2 cellular contexts compared by ENCODE assay signal in the genomic region with DNA sequence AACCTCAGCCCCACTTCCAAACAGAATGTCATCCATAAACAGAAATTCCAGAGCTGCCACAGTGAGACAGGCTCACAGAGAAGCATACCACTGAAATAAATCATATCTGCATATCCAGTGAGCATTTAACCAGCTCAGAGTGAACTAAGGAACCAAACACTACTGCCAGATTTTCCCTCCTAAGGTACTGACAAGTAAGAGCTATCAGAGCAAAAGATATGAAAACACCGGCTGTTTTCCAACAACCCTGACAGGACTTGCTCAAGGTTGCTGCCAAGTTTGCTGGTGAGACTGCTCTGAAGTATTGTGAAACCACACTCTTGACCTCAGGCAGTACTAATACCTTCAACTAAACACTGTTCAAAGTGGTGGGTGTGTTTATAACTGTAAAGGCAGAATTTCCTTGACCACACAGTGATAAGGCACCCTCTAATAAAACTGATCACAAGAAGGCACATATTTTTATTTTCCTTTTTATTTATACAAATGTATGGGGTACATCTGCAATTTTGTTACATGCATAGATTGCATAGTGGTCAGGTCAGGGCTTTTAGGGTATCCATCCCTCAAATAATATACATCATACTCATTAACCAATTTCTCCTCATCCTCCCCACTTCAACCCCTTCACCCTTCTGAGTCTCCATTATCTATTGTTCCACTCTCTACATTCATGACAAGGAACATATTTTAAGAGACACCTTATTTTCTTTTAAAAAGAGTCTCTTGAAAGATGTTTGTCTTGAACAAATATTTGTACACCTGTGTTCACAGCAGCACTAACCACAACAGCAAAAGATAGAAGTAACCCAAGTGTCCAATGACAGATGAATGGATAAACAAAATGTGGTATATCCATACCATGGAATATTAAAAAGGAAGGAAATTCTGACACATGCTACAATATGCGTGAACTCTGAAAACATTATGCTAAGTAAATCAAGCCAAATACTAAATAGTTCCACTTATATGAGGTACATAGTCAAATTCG.
TF ChIP-seq lines count a peak whose summit lies in the region.

No MANE protein-coding gene starts in this region.

TF ChIP-seq in K562, 482 proteins besides CTCF, POLR2A, EP300 and RAD21 (continued from another document and continues in another):
- TF ChIP-seq, protein P1, sequence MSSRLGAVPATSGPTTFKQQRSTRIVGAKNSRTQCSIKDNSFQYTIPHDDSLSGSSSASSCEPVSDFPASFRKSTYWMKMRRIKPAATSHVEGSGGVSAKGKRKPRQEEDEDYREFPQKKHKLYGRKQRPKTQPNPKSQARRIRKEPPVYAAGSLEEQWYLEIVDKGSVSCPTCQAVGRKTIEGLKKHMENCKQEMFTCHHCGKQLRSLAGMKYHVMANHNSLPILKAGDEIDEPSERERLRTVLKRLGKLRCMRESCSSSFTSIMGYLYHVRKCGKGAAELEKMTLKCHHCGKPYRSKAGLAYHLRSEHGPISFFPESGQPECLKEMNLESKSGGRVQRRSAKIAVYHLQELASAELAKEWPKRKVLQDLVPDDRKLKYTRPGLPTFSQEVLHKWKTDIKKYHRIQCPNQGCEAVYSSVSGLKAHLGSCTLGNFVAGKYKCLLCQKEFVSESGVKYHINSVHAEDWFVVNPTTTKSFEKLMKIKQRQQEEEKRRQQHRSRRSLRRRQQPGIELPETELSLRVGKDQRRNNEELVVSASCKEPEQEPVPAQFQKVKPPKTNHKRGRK (tag; IDR thresholded peaks at IDR 0.05), result no peak
- TF ChIP-seq NR2C1 (IDR thresholded peaks at IDR 0.05) (no peak), NR2C1 (tag; IDR thresholded peaks at IDR 0.05) (peak; percentile 50; the same call in 1 of the 2 replicates), MAX (CRISPR knock-in tag; IDR thresholded peaks at IDR 0.05) (no peak), ZNF785 (CRISPR knock-in tag; IDR thresholded peaks at IDR 0.05) (no peak), CBX3 (IDR thresholded peaks at IDR 0.05; ENCODE audit: borderline replicate concordance in 1 of 2, low read length in 2 of 2) (no peak), ZC3H4 (CRISPR knock-in tag; IDR thresholded peaks at IDR 0.05; ENCODE audit: borderline replicate concordance) (no peak), NKRF (IDR thresholded peaks at IDR 0.05; ENCODE audit: borderline replicate concordance) (no peak), ESRRA (IDR thresholded peaks at IDR 0.05; ENCODE audit: borderline replicate concordance, low read depth) (peak; percentile 60; the same call in 1 of the 2 replicates), CEBPG (CRISPR knock-in tag; IDR thresholded peaks at IDR 0.05) (peak; percentile 70), CEBPG (tag; conservative IDR thresholded peaks at IDR 0.05 in 1 of 2, IDR thresholded peaks at IDR 0.05 in 1 of 2) (peak; percentile 87 to 94), FOXA3 (CRISPR knock-in tag; conservative IDR thresholded peaks at IDR 0.05 in 1 of 2, IDR thresholded peaks at IDR 0.05 in 1 of 2) (peak in 1 of 2 experiments; percentile 69; a peak in 1 of 4 replicates), MTA3 (IDR thresholded peaks at IDR 0.05; ENCODE audit: borderline replicate concordance) (peak; percentile 48; the same call in 1 of the 2 replicates), ZNF830 (CRISPR knock-in tag; IDR thresholded peaks at IDR 0.05) (no peak), NRF1 (conservative IDR thresholded peaks at IDR 0.05 in 1 of 2, IDR thresholded peaks at IDR 0.05 in 1 of 2) (peak; percentile 19 to 22; a peak in 1 of 4 replicates), XRCC4 (IDR thresholded peaks at IDR 0.05; ENCODE audit: extremely low read depth, insufficient read depth, insufficient read length) (no peak), ARID4B (CRISPR knock-in tag; IDR thresholded peaks at IDR 0.05) (no peak)

TF ChIP-seq in HepG2, 621 proteins besides CTCF, POLR2A, EP300 and RAD21 (continued from another document and continues in another):
- TF ChIP-seq DDIT3 (CRISPR knock-in tag; IDR thresholded peaks at IDR 0.05), result no peak
- peak; percentile 29; the same call in 1 of the 2 replicates for TF ChIP-seq HOXA3 (CRISPR knock-in tag; IDR thresholded peaks at IDR 0.05)
- peak; percentile 75 for TF ChIP-seq NCOA2 (CRISPR knock-in tag; IDR thresholded peaks at IDR 0.05)
- TF ChIP-seq ZSCAN9 (CRISPR knock-in tag; IDR thresholded peaks at IDR 0.05; ENCODE audit: borderline replicate concordance), result no peak
- TF ChIP-seq CEBPG (CRISPR knock-in tag; IDR thresholded peaks at IDR 0.05), result peak; percentile 90
- peak; percentile 76; the same call in 1 of the 2 replicates for TF ChIP-seq FOXK1 (CRISPR knock-in tag; IDR thresholded peaks at IDR 0.05; ENCODE audit: borderline replicate concordance, low read depth)
- no peak for TF ChIP-seq PHF21A (CRISPR knock-in tag; IDR thresholded peaks at IDR 0.05)
- TF ChIP-seq PHF20 (CRISPR knock-in tag; IDR thresholded peaks at IDR 0.05), result no peak
- peak; percentile 30; the same call in 1 of the 2 replicates for TF ChIP-seq ZKSCAN8 (CRISPR knock-in tag; IDR thresholded peaks at IDR 0.05; ENCODE audit: borderline replicate concordance)
- TF ChIP-seq PBX2 (CRISPR knock-in tag; IDR thresholded peaks at IDR 0.05), result no peak
- no peak for TF ChIP-seq ZNF354B (CRISPR knock-in tag; IDR thresholded peaks at IDR 0.05)
- no peak for TF ChIP-seq ZMAT5 (CRISPR knock-in tag; IDR thresholded peaks at IDR 0.05; ENCODE audit: borderline replicate concordance, low read depth)
- no peak for TF ChIP-seq ZNF546 (CRISPR knock-in tag; conservative IDR thresholded peaks at IDR 0.05)
- no peak for TF ChIP-seq ZNF530 (CRISPR knock-in tag; IDR thresholded peaks at IDR 0.05; ENCODE audit: low read depth)
- TF ChIP-seq ZNF678 (CRISPR knock-in tag; IDR thresholded peaks at IDR 0.05), result no peak
- TF ChIP-seq ONECUT2 (CRISPR knock-in tag; IDR thresholded peaks at IDR 0.05), result no peak
- no peak for TF ChIP-seq ZNF3 (CRISPR knock-in tag; IDR thresholded peaks at IDR 0.05)
- no peak for TF ChIP-seq ZNF781 (CRISPR knock-in tag; IDR thresholded peaks at IDR 0.05; ENCODE audit: borderline replicate concordance, not compliant biosample characterization)
- no peak for TF ChIP-seq SMAD1 (CRISPR knock-in tag; IDR thresholded peaks at IDR 0.05; ENCODE audit: borderline replicate concordance, low read depth)
- TF ChIP-seq, protein P2, sequence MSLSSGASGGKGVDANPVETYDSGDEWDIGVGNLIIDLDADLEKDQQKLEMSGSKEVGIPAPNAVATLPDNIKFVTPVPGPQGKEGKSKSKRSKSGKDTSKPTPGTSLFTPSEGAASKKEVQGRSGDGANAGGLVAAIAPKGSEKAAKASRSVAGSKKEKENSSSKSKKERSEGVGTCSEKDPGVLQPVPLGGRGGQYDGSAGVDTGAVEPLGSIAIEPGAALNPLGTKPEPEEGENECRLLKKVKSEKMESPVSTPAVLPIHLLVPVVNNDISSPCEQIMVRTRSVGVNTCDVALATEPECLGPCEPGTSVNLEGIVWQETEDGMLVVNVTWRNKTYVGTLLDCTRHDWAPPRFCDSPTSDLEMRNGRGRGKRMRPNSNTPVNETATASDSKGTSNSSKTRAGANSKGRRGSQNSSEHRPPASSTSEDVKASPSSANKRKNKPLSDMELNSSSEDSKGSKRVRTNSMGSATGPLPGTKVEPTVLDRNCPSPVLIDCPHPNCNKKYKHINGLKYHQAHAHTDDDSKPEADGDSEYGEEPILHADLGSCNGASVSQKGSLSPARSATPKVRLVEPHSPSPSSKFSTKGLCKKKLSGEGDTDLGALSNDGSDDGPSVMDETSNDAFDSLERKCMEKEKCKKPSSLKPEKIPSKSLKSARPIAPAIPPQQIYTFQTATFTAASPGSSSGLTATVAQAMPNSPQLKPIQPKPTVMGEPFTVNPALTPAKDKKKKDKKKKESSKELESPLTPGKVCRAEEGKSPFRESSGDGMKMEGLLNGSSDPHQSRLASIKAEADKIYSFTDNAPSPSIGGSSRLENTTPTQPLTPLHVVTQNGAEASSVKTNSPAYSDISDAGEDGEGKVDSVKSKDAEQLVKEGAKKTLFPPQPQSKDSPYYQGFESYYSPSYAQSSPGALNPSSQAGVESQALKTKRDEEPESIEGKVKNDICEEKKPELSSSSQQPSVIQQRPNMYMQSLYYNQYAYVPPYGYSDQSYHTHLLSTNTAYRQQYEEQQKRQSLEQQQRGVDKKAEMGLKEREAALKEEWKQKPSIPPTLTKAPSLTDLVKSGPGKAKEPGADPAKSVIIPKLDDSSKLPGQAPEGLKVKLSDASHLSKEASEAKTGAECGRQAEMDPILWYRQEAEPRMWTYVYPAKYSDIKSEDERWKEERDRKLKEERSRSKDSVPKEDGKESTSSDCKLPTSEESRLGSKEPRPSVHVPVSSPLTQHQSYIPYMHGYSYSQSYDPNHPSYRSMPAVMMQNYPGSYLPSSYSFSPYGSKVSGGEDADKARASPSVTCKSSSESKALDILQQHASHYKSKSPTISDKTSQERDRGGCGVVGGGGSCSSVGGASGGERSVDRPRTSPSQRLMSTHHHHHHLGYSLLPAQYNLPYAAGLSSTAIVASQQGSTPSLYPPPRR (CRISPR knock-in tag; IDR thresholded peaks at IDR 0.05; ENCODE audit: borderline replicate concordance), result peak; percentile 53; the same call in 1 of the 2 replicates
- TF ChIP-seq TEAD3 (CRISPR knock-in tag; optimal IDR thresholded peaks at IDR 0.05; ENCODE audit: borderline replicate concordance), result peak; percentile 41
- no peak for TF ChIP-seq BHLHE40 (IDR thresholded peaks at IDR 0.05; ENCODE audit: low read length)
- TF ChIP-seq PAXIP1 (CRISPR knock-in tag; conservative IDR thresholded peaks at IDR 0.05), result peak; percentile 55
- TF ChIP-seq SMARCC2 (IDR thresholded peaks at IDR 0.05), result no peak
- TF ChIP-seq TCF7 (IDR thresholded peaks at IDR 0.05; ENCODE audit: low read depth), result peak; percentile 77
- TF ChIP-seq CEBPB (IDR thresholded peaks at IDR 0.05; ENCODE audit: borderline replicate concordance, low read depth, low read length), result peak; percentile 90
- TF ChIP-seq, protein P3, sequence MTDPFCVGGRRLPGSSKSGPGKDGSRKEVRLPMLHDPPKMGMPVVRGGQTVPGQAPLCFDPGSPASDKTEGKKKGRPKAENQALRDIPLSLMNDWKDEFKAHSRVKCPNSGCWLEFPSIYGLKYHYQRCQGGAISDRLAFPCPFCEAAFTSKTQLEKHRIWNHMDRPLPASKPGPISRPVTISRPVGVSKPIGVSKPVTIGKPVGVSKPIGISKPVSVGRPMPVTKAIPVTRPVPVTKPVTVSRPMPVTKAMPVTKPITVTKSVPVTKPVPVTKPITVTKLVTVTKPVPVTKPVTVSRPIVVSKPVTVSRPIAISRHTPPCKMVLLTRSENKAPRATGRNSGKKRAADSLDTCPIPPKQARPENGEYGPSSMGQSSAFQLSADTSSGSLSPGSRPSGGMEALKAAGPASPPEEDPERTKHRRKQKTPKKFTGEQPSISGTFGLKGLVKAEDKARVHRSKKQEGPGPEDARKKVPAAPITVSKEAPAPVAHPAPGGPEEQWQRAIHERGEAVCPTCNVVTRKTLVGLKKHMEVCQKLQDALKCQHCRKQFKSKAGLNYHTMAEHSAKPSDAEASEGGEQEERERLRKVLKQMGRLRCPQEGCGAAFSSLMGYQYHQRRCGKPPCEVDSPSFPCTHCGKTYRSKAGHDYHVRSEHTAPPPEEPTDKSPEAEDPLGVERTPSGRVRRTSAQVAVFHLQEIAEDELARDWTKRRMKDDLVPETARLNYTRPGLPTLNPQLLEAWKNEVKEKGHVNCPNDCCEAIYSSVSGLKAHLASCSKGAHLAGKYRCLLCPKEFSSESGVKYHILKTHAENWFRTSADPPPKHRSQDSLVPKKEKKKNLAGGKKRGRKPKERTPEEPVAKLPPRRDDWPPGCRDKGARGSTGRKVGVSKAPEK (CRISPR knock-in tag; IDR thresholded peaks at IDR 0.05; ENCODE audit: borderline replicate concordance), result no peak
- TF ChIP-seq KMT2A (CRISPR knock-in tag; IDR thresholded peaks at IDR 0.05), result 0 out of 2 replicates have a peak, but pooled peaks have one; percentile 52
- no peak for TF ChIP-seq ZNF230 (CRISPR knock-in tag; IDR thresholded peaks at IDR 0.05)
- TF ChIP-seq, protein P4, sequence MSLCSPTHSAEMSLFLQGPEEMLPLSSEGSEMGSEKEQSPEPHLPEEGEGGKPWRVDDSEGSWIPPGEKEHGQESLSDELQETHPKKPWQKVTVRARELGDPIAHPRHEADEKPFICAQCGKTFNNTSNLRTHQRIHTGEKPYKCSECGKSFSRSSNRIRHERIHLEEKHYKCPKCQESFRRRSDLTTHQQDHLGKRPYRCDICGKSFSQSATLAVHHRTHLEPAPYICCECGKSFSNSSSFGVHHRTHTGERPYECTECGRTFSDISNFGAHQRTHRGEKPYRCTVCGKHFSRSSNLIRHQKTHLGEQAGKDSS (CRISPR knock-in tag; IDR thresholded peaks at IDR 0.05; ENCODE audit: borderline replicate concordance, low read depth), result no peak
- peak; percentile 9; the same call in 1 of the 2 replicates for TF ChIP-seq KLF11 (CRISPR knock-in tag; IDR thresholded peaks at IDR 0.05)
- peak; percentile 64 for TF ChIP-seq ISL2 (CRISPR knock-in tag; IDR thresholded peaks at IDR 0.05)
